In genomic region chr5:32542216-32543059, GRCh38 we compare ENCODE assay signal across 8 cellular contexts. TPM values are rescaled to one million over a fixed set of nuclear protein-coding genes. Genes with fewer than 3 reads are reported as not detected.
A peak's percentile ranks its signal among the peaks of the same experiment; 100 is the strongest.
DNase-seq lines count a peak whose midpoint lies in the region; ATAC-seq and TF ChIP-seq lines count a peak whose summit lies in the region.

No MANE protein-coding gene starts in this region.

- H3K4me1 ChIP-seq in aorta (ENCODE audit: control insufficient read depth in 1 of 2, insufficient read depth in 2 of 2, low read length in 2 of 2) = no peaks in the 10 kb centered on the region
- H3K4me1 ChIP-seq in suprapubic skin = no peaks in the 10 kb centered on the region

- TF ChIP-seq POLR2A in suprapubic skin (IDR thresholded peaks at IDR 0.05) = no peak

- peak; percentile 83 for ATAC-seq in activated CD8-positive, alpha-beta memory T cell treated with anti-CD3 and anti-CD28 coated beads, Interleukin-2, amount 10 ng/mL, durations not matched to agents 7 days and 5 days
- peak; percentile 65 for ATAC-seq in HG02973 (IDR thresholded peaks at IDR 0.05; ENCODE audit: unreplicated experiment)
- no peak for ATAC-seq in aorta (ENCODE audit: low FRiP score)

- DNase-seq in activated CD8-positive, alpha-beta memory T cell treated with anti-CD3 and anti-CD28 coated beads, Interleukin-2, amount 10 ng/mL, durations not matched to agents 7 days and 5 days = peak; percentile 78
- no peak for DNase-seq in activated CD8-positive, alpha-beta memory T cell treated with anti-CD3 and anti-CD28 coated beads, Interleukin-2, amount 50 U/mL, for 48 hours
- peak; percentile 91 for DNase-seq in SIG-M5 treated with dmso at 0.1 percent for 504 hours (lab: John Stamatoyannopoulos, UW; ENCODE audit: unreplicated experiment)
- peak; percentile 7 for DNase-seq in stimulated activated CD4-positive, alpha-beta T cell treated with anti-CD3 and anti-CD28 coated beads, Interleukin-4, amount 100 ng/mL, for 1 hour
- DNase-seq in NCI-H146 (lab: John Stamatoyannopoulos, UW) = no peak
- DNase-seq in aorta = no peak
- DNase-seq in suprapubic skin (ENCODE audit: low spot score in 2 of 2) = no peak

- H3K4me3 Mint-ChIP-seq in activated CD8-positive, alpha-beta memory T cell treated with anti-CD3 and anti-CD28 coated beads, Interleukin-2, amount 10 ng/mL, durations not matched to agents 7 days and 5 days = peak overlapping the region; percentile 25

- TF ChIP-seq CTCF in suprapubic skin (IDR thresholded peaks at IDR 0.05) = no peak

- H3K36me3 Mint-ChIP-seq in activated CD8-positive, alpha-beta memory T cell treated with anti-CD3 and anti-CD28 coated beads, Interleukin-2, amount 10 ng/mL, durations not matched to agents 7 days and 5 days = peaks cover 26% of the 10 kb centered on the region

- peaks cover 83% of the 10 kb centered on the region for H3K4me1 Mint-ChIP-seq in activated CD8-positive, alpha-beta memory T cell treated with anti-CD3 and anti-CD28 coated beads, Interleukin-2, amount 10 ng/mL, durations not matched to agents 7 days and 5 days

- H3K27ac Mint-ChIP-seq in activated CD8-positive, alpha-beta memory T cell treated with anti-CD3 and anti-CD28 coated beads, Interleukin-2, amount 10 ng/mL, durations not matched to agents 7 days and 5 days = peak overlapping the region; percentile 91

- 81 to 85% methylated on average over 10 of the region's 10 CpGs for WGBS in aorta, 2 donors
- 71% methylated on average over 10 of the region's 10 CpGs for WGBS in suprapubic skin

- intact Hi-C loops in aorta (cut with DNase I) = no loop called here

- H3K36me3 ChIP-seq in aorta (ENCODE audit: control insufficient read depth in 1 of 2, insufficient read depth in 2 of 2, low read length in 1 of 2) = no peaks in the 10 kb centered on the region
- no peaks in the 10 kb centered on the region for H3K36me3 ChIP-seq in suprapubic skin

- H3K27me3 ChIP-seq in aorta (ENCODE audit: control insufficient read depth in 1 of 2, insufficient read depth in 2 of 2, low read length in 1 of 2) (no peaks in the 10 kb centered on the region), suprapubic skin (no peaks in the 10 kb centered on the region)

- no peaks in the 10 kb centered on the region for H3K27me3 Mint-ChIP-seq in activated CD8-positive, alpha-beta memory T cell treated with anti-CD3 and anti-CD28 coated beads, Interleukin-2, amount 10 ng/mL, durations not matched to agents 7 days and 5 days

- H3K9me3 Mint-ChIP-seq in activated CD8-positive, alpha-beta memory T cell treated with anti-CD3 and anti-CD28 coated beads, Interleukin-2, amount 10 ng/mL, durations not matched to agents 7 days and 5 days (ENCODE audit: low read depth) = no peaks in the 10 kb centered on the region

- H3K27ac ChIP-seq in aorta (ENCODE audit: low read depth in 1 of 2, low read length in 2 of 2) = no peak overlapping the region
- H3K27ac ChIP-seq in suprapubic skin = no peak overlapping the region

- H3K4me3 ChIP-seq in aorta (ENCODE audit: low read length in 2 of 2) (no peak overlapping the region), suprapubic skin (no peak overlapping the region)

- H3K9me3 ChIP-seq in aorta (ENCODE audit: control insufficient read depth, low read length) (no peaks in the 10 kb centered on the region), suprapubic skin (no peaks in the 10 kb centered on the region)

- CTCF ChIA-PET in activated CD8-positive, alpha-beta memory T cell treated with anti-CD3 and anti-CD28 coated beads, Interleukin-2, amount 10 ng/mL, durations not matched to agents 7 days and 5 days (lab: Charles Lee) = interaction anchor here (1.2 to 1.3 kb wide), 2 partner anchors 48 to 53 kb away, joined by 3 to 8 read pairs; no protein-coding TSS in a partner anchor

- no peak for TF ChIP-seq EP300 in suprapubic skin (IDR thresholded peaks at IDR 0.05)

RNA-seq across cellular contexts. Expression of gene SUB1, which starts 42.9 kb away (rescaled TPM):
- total RNA-seq in activated CD8-positive, alpha-beta memory T cell treated with anti-CD3 and anti-CD28 coated beads, Interleukin-2, amount 10 ng/mL, durations not matched to agents 7 days and 5 days = 100 to 1,000 TPM; 525 to 528 TPM
- total RNA-seq in aorta = 100 to 1,000 TPM; 172 to 192 TPM
- polyA plus RNA-seq in aorta = 100 to 1,000 TPM; 121 to 283 TPM
- total RNA-seq in suprapubic skin = 100 to 1,000 TPM; 128 to 174 (median 137) TPM

Comparison
In these comparisons a context has a peak if more than half of its experiments do, and no peak if none do; other contexts are left out.
1. DNase-seq: peak in activated CD8-positive, alpha-beta memory T cell treated with anti-CD3 and anti-CD28 coated beads, Interleukin-2, amount 10 ng/mL, durations not matched to agents 7 days and 5 days (single experiment), SIG-M5 treated with dmso at 0.1 percent for 504 hours (single experiment) and stimulated activated CD4-positive, alpha-beta T cell treated with anti-CD3 and anti-CD28 coated beads, Interleukin-4, amount 100 ng/mL, for 1 hour (single experiment); none in activated CD8-positive, alpha-beta memory T cell treated with anti-CD3 and anti-CD28 coated beads, Interleukin-2, amount 50 U/mL, for 48 hours (single experiment), NCI-H146 (single experiment), aorta (0 of 2) and suprapubic skin (0 of 2).